In genomic region chr22:44915441-44915840, GRCh38 we compare ENCODE assay signal across 18 cellular contexts.
DNase-seq lines count a peak whose midpoint lies in the region; ATAC-seq and TF ChIP-seq lines count a peak whose summit lies in the region.
"Had no signal": no experiment of that assay in that cellular context is flagged by ENCODE, and none has a peak within 500 bp of the region (broad histone marks: within the 10 kb centered on the region; RNA-seq: fewer than 3 reads in every experiment).

No MANE protein-coding gene starts in this region.

- no peak overlapping the region for H2BK5ac ChIP-seq in trophoblast cell (ENCODE audit: low read depth, low read length, poor library complexity)

- POLR2A ChIA-PET in activated naive CD8-positive, alpha-beta T cell treated with anti-CD3 and anti-CD28 coated beads, Interleukin-2, amount 10 ng/mL, durations not matched to agents 7 days and 5 days (lab: Charles Lee) = no interaction called here

- TF ChIP-seq CTCF in coronary artery (IDR thresholded peaks at IDR 0.05) (no peak), upper lobe of right lung (IDR thresholded peaks at IDR 0.05) (no peak)

- H3K79me2 ChIP-seq in trophoblast cell (ENCODE audit: control insufficient read depth, insufficient read depth, low read length, poor library complexity) = peaks cover 2% of the 10 kb centered on the region

- no peak overlapping the region for H2BK120ac ChIP-seq in trophoblast cell (ENCODE audit: insufficient read depth, low read length, poor library complexity)

- H4K12ac ChIP-seq in trophoblast cell (ENCODE audit: low read depth, low read length) = no peak overlapping the region

- no peak overlapping the region for H3K23ac ChIP-seq in trophoblast cell (ENCODE audit: low read length)

- H2BK12ac ChIP-seq in trophoblast cell (ENCODE audit: low read length) = peak overlapping the region; percentile 63

- H3K4me3 Mint-ChIP-seq in activated naive CD8-positive, alpha-beta T cell treated with anti-CD3 and anti-CD28 coated beads, Interleukin-2, amount 10 ng/mL, durations not matched to agents 7 days and 5 days = no peak overlapping the region
- H3K4me3 Mint-ChIP-seq in activated naive CD8-positive, alpha-beta T cell treated with anti-CD3 and anti-CD28 coated beads, Interleukin-2, amount 50 U/mL, for 24 hours = no peak overlapping the region

- H3K27me3 ChIP-seq in trophoblast cell (ENCODE audit: insufficient read depth, low read length) (no peaks in the 10 kb centered on the region), upper lobe of right lung (no peaks in the 10 kb centered on the region)
- H3K27me3 ChIP-seq: MG63 had no signal

- H3K9ac ChIP-seq in trophoblast cell (ENCODE audit: low read length) = no peak overlapping the region

- H3K4me2 ChIP-seq in trophoblast cell (ENCODE audit: low read length) = no peak overlapping the region

- H3K9me3 Mint-ChIP-seq in activated naive CD8-positive, alpha-beta T cell treated with anti-CD3 and anti-CD28 coated beads, Interleukin-2, amount 10 ng/mL, durations not matched to agents 7 days and 5 days = peaks cover 7% of the 10 kb centered on the region
- H3K9me3 Mint-ChIP-seq in activated naive CD8-positive, alpha-beta T cell treated with anti-CD3 and anti-CD28 coated beads, Interleukin-2, amount 50 U/mL, for 24 hours = peaks cover 14% of the 10 kb centered on the region

- H3K9me3 ChIP-seq in trophoblast cell (ENCODE audit: insufficient read depth, low read depth, low read length) (peaks cover 8% of the 10 kb centered on the region), upper lobe of right lung (no peaks in the 10 kb centered on the region)
- H3K9me3 ChIP-seq: MG63, SJSA1 had no signal

- H3K27me3 Mint-ChIP-seq in activated naive CD8-positive, alpha-beta T cell treated with anti-CD3 and anti-CD28 coated beads, Interleukin-2, amount 10 ng/mL, durations not matched to agents 7 days and 5 days = no peaks in the 10 kb centered on the region
- H3K27me3 Mint-ChIP-seq in activated naive CD8-positive, alpha-beta T cell treated with anti-CD3 and anti-CD28 coated beads, Interleukin-2, amount 50 U/mL, for 24 hours = peaks cover 7% of the 10 kb centered on the region

- no peaks in the 10 kb centered on the region for H3K36me3 Mint-ChIP-seq in activated naive CD8-positive, alpha-beta T cell treated with anti-CD3 and anti-CD28 coated beads, Interleukin-2, amount 10 ng/mL, durations not matched to agents 7 days and 5 days
- no peaks in the 10 kb centered on the region for H3K36me3 Mint-ChIP-seq in activated naive CD8-positive, alpha-beta T cell treated with anti-CD3 and anti-CD28 coated beads, Interleukin-2, amount 50 U/mL, for 24 hours (ENCODE audit: low read depth)

- peaks cover 10% of the 10 kb centered on the region for H3K79me1 ChIP-seq in trophoblast cell (ENCODE audit: low read length)

- H3K27ac ChIP-seq in coronary artery (no peak overlapping the region), trophoblast cell (ENCODE audit: low read depth, low read length) (no peak overlapping the region), upper lobe of right lung (no peak overlapping the region)
- H3K27ac ChIP-seq: C4-2B, SJSA1 had no signal

- H3K36me3 ChIP-seq in trophoblast cell (ENCODE audit: control insufficient read depth in 1 of 2, insufficient read depth in 2 of 2, low read length in 2 of 2) = peaks cover 8 to 9% of the 10 kb centered on the region in 2 experiments
- no peaks in the 10 kb centered on the region for H3K36me3 ChIP-seq in upper lobe of right lung
- H3K36me3 ChIP-seq: MG63, SJSA1 had no signal

- no peak overlapping the region for H3K4me3 ChIP-seq in coronary artery
- no peak overlapping the region for H3K4me3 ChIP-seq in trophoblast cell (ENCODE audit: low read depth, low read length)
- H3K4me3 ChIP-seq in upper lobe of right lung = no peak overlapping the region
- H3K4me3 ChIP-seq: K562, MG63, SJSA1 had no signal

- H3K4me1 ChIP-seq in trophoblast cell (ENCODE audit: control insufficient read depth in 1 of 2, insufficient read depth in 2 of 2, low read length in 2 of 2) (peaks cover 13 to 16% of the 10 kb centered on the region in 2 experiments), upper lobe of right lung (no peaks in the 10 kb centered on the region)
- H3K4me1 ChIP-seq: SJSA1 had no signal

- H3K27ac Mint-ChIP-seq in activated naive CD8-positive, alpha-beta T cell treated with anti-CD3 and anti-CD28 coated beads, Interleukin-2, amount 10 ng/mL, durations not matched to agents 7 days and 5 days = no peak overlapping the region
- no peak overlapping the region for H3K27ac Mint-ChIP-seq in activated naive CD8-positive, alpha-beta T cell treated with anti-CD3 and anti-CD28 coated beads, Interleukin-2, amount 50 U/mL, for 24 hours

- H3K14ac ChIP-seq in trophoblast cell (ENCODE audit: low read length) = peak overlapping the region; percentile 49

- H3K18ac ChIP-seq in trophoblast cell (ENCODE audit: low read length) = no peak overlapping the region

- H2AK5ac ChIP-seq in trophoblast cell (ENCODE audit: low read length) = no peak overlapping the region

- peak; percentile 4 for DNase-seq in activated naive CD8-positive, alpha-beta T cell treated with anti-CD3 and anti-CD28 coated beads, Interleukin-2, amount 10 ng/mL, durations not matched to agents 7 days and 5 days
- no peak for DNase-seq in activated naive CD8-positive, alpha-beta T cell treated with anti-CD3 and anti-CD28 coated beads, Interleukin-2, amount 50 U/mL, for 24 hours
- DNase-seq in coronary artery (ENCODE audit: low spot score) (peak; percentile 38), trophoblast cell (no peak), upper lobe of right lung (peak; percentile 44), foreskin melanocyte (no peak), HPDE6-E6E7 (ENCODE audit: extremely low spot score) (no peak)
- DNase-seq: EL, GF-D8, MG63, NCI-H1417, NCI-H187, NCI-H446, NCI-H526, OCI-M1 had no signal

- no CpG with 5 or more reads among the region's 10 CpGs for WGBS in trophoblast cell (ENCODE audit: extremely low coverage, insufficient coverage, insufficient read length)

- H4K91ac ChIP-seq in trophoblast cell (ENCODE audit: low read depth, low read length) = peak overlapping the region; percentile 11

- no peak overlapping the region for H4K8ac ChIP-seq in trophoblast cell (ENCODE audit: low read depth, low read length)

- no peak overlapping the region for H3K4ac ChIP-seq in trophoblast cell (ENCODE audit: low read depth, low read length)

- no peak for ATAC-seq in activated naive CD8-positive, alpha-beta T cell treated with anti-CD3 and anti-CD28 coated beads, Interleukin-2, amount 10 ng/mL, durations not matched to agents 7 days and 5 days (ENCODE audit: low read depth)
- no peak for ATAC-seq in activated naive CD8-positive, alpha-beta T cell treated with anti-CD3 and anti-CD28 coated beads, Interleukin-2, amount 50 U/mL, for 24 hours
- ATAC-seq in upper lobe of right lung = no peak
- ATAC-seq: K562 had no signal

- intact Hi-C loops in upper lobe of right lung (cut with DNase I) = no loop called here

- no peak overlapping the region for H2AFZ ChIP-seq in trophoblast cell (ENCODE audit: insufficient read depth, low read length, poor library complexity)

- no peaks in the 10 kb centered on the region for H3K4me1 Mint-ChIP-seq in activated naive CD8-positive, alpha-beta T cell treated with anti-CD3 and anti-CD28 coated beads, Interleukin-2, amount 10 ng/mL, durations not matched to agents 7 days and 5 days
- no peaks in the 10 kb centered on the region for H3K4me1 Mint-ChIP-seq in activated naive CD8-positive, alpha-beta T cell treated with anti-CD3 and anti-CD28 coated beads, Interleukin-2, amount 50 U/mL, for 24 hours

Comparison
In these comparisons a context has a peak if more than half of its experiments do, and no peak if none do; other contexts are left out.
1. DNase-seq: peak in activated naive CD8-positive, alpha-beta T cell treated with anti-CD3 and anti-CD28 coated beads, Interleukin-2, amount 10 ng/mL, durations not matched to agents 7 days and 5 days (single experiment), coronary artery (single experiment) and upper lobe of right lung (single experiment); none in activated naive CD8-positive, alpha-beta T cell treated with anti-CD3 and anti-CD28 coated beads, Interleukin-2, amount 50 U/mL, for 24 hours (single experiment), trophoblast cell (0 of 2), foreskin melanocyte (single experiment) and HPDE6-E6E7 (single experiment).